8 cellular contexts compared by ENCODE assay signal in the genomic region with DNA sequence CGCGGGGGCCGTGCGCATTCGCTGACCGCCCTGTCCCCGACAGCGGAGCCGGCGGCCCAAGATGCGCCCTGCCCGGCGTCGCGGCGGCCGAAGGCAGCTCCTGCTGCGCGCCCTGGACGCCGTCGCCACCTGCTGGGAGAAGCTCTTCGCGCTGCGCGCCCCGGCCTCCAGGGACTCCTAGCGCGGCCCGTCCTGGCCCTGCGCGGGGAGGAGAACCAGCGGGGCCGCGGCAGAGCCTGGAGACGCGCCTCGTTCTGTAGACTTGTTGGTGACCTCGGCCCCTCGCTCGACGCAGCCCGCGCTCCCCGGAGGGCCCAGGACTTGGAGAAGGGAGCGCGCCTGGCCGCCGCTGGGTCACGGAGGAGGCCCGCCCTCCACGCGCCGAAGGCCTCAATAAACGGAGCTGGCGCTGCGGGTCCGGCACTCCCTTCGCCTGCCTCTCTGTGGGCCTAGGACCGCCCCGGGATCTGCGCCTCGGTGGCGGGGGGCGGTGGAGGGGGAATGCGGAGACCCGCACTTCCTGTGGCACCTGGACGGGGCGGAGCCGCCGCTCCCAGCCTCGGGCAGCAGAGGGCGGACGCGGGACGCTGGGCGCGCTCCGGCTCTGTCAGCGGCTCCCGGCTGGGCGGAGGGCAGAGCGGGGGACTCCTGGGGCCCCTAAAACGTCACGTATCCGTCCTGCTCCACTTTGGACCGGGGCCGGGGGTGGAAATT. TPM values are rescaled to one million over a fixed set of nuclear protein-coding genes. Genes with fewer than 3 reads are reported as not detected.
A peak's percentile ranks its signal among the peaks of the same experiment; 100 is the strongest.
DNase-seq lines count a peak whose midpoint lies in the region; ATAC-seq and TF ChIP-seq lines count a peak whose summit lies in the region.

No MANE protein-coding gene starts in this region.

- in situ Hi-C loops in astrocyte of the cerebellum (cut with HindIII; ENCODE audit: low sequenced_read_pairs) = no loop called here

- peak overlapping the region; percentile 89 for H2AFZ ChIP-seq in GM23338

- TF ChIP-seq CTCF in GM23338 (conservative IDR thresholded peaks at IDR 0.05; ENCODE audit: low read depth in 2 of 2) = peak; percentile 60 to 81
- peak; percentile 78 for TF ChIP-seq CTCF in astrocyte of the cerebellum (IDR thresholded peaks at IDR 0.05; ENCODE audit: low read depth, low read length, missing control alignments)

- H3K4me1 Mint-ChIP-seq in GM23338 = peaks cover 32% of the 10 kb centered on the region

- peaks cover 39% of the 10 kb centered on the region for H3K4me1 ChIP-seq in GM23338 (ENCODE audit: insufficient read depth)

- peaks cover 6% of the 10 kb centered on the region for H3K36me3 Mint-ChIP-seq in GM23338 (ENCODE audit: low read depth)

- H3K27me3 ChIP-seq in GM23338 (ENCODE audit: insufficient read depth) = peaks cover 61% of the 10 kb centered on the region

- H3K4me3 ChIP-seq in GM23338 = peak overlapping the region; percentile 79
- peak overlapping the region; percentile 31 for H3K4me3 ChIP-seq in astrocyte of the cerebellum (ENCODE audit: low read depth, low read length)

- peak overlapping the region; percentile 91 for H3K4me2 ChIP-seq in GM23338

- no peak overlapping the region for H3K27ac Mint-ChIP-seq in GM23338

- peak; percentile 69 for ATAC-seq in GM23338

- H3K36me3 ChIP-seq in GM23338 (ENCODE audit: insufficient read depth) = no peaks in the 10 kb centered on the region

- H3K9me3 Mint-ChIP-seq in GM23338 = no peaks in the 10 kb centered on the region

- no peak overlapping the region for H3K27ac ChIP-seq in GM23338 (ENCODE audit: low read depth)

- DNase-seq in ELR (ENCODE audit: low read depth) (peak; percentile 85), GM23338 (ENCODE audit: low spot score) (peak; percentile 88), MV-4-11 (lab: John Stamatoyannopoulos, UW) (peak; percentile 53), T-helper 2 cell (peak; percentile 57 to 86 (median 62)), astrocyte of the cerebellum (ENCODE audit: low read depth) (no peak), iPS-NIHi7 (ENCODE audit: extremely low spot score) (peak; percentile 92), cerebellar nuclear complex (lab: John Stamatoyannopoulos, UW) (no peak)
- peak; percentile 49 to 74 (median 71) for DNase-seq in stimulated activated CD4-positive, alpha-beta T cell treated with anti-CD3 and anti-CD28 coated beads, Interleukin-12 subunit alpha, Interleukin-12 subunit beta, amount 100 ng/mL, for 48 hours (ENCODE audit: low read depth in 2 of 3, low spot score in 1 of 3)

- H3K9me2 ChIP-seq in GM23338 (ENCODE audit: insufficient read depth) = no peaks in the 10 kb centered on the region

- H4K20me1 ChIP-seq in GM23338 (replicated peaks; ENCODE audit: insufficient read depth) = no peaks in the 10 kb centered on the region

- peaks cover 10% of the 10 kb centered on the region; the same call in 1 of the 2 replicates for H3F3A ChIP-seq in GM23338 (replicated peaks; ENCODE audit: low read depth)

- peak overlapping the region; percentile 67 for H3K4me3 Mint-ChIP-seq in GM23338

- H3K79me2 ChIP-seq in GM23338 (replicated peaks; ENCODE audit: insufficient read depth) = no peaks in the 10 kb centered on the region

- H3K27me3 Mint-ChIP-seq in GM23338 (ENCODE audit: insufficient read depth, low read depth, poor library complexity) = peaks cover 55% of the 10 kb centered on the region

TF ChIP-seq in GM23338, 12 proteins besides CTCF, POLR2A, EP300 and RAD21:
- TF ChIP-seq, protein P1, sequence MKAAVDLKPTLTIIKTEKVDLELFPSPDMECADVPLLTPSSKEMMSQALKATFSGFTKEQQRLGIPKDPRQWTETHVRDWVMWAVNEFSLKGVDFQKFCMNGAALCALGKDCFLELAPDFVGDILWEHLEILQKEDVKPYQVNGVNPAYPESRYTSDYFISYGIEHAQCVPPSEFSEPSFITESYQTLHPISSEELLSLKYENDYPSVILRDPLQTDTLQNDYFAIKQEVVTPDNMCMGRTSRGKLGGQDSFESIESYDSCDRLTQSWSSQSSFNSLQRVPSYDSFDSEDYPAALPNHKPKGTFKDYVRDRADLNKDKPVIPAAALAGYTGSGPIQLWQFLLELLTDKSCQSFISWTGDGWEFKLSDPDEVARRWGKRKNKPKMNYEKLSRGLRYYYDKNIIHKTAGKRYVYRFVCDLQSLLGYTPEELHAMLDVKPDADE (IDR thresholded peaks at IDR 0.05) = no peak
- TF ChIP-seq CREB1 (CRISPR knock-in tag; IDR thresholded peaks at IDR 0.05; ENCODE audit: low read depth) (peak; percentile 60), POLR2AphosphoS5 (IDR thresholded peaks at IDR 0.05; ENCODE audit: low read depth) (0 out of 2 replicates have a peak, but pooled peaks have one; percentile 23)

RNA-seq across cellular contexts. Expression of a gene that starts 2.8 kb away (rescaled TPM):
- total RNA-seq in GM23338 (2014; rRNA removed; shearing (Covaris generic)) = 0.73 and 0.85 TPM in 2 replicates
- polyA plus RNA-seq in GM23338 (2016; fragmentation: Nextera tagmentation; extraction: Ambion mirVana) = 0.68 and 0.82 TPM in 2 replicates

RNA-seq across cellular contexts. Expression of a gene that starts 10.7 kb away (rescaled TPM):
- 0.21 TPM in 1 of 2 replicates, not detected in the other for total RNA-seq in GM23338 (2014; rRNA removed; shearing (Covaris generic))
- not detected in 2 replicates for polyA plus RNA-seq in GM23338 (2016; fragmentation: Nextera tagmentation; extraction: Ambion mirVana)

RNA-seq across cellular contexts. Expression of a gene that starts 24.3 kb away (rescaled TPM):
- 15.0 and 21.0 TPM in 2 replicates for total RNA-seq in GM23338 (2014; rRNA removed; shearing (Covaris generic))
- polyA plus RNA-seq in GM23338 (2016; fragmentation: Nextera tagmentation; extraction: Ambion mirVana) = 54.4 and 58.9 TPM in 2 replicates

RNA-seq across cellular contexts. Expression of a gene that starts 40.6 kb away (rescaled TPM):
- 15.0 and 19.7 TPM in 2 replicates for total RNA-seq in GM23338 (2014; rRNA removed; shearing (Covaris generic))
- polyA plus RNA-seq in GM23338 (2016; fragmentation: Nextera tagmentation; extraction: Ambion mirVana) = 12.5 and 13.1 TPM in 2 replicates

RNA-seq across cellular contexts. Expression of a gene that starts 41.1 kb away (rescaled TPM):
- total RNA-seq in GM23338 (2014; rRNA removed; shearing (Covaris generic)) = 0.74 and 1.1 TPM in 2 replicates
- 0.24 and 0.27 TPM in 2 replicates for polyA plus RNA-seq in GM23338 (2016; fragmentation: Nextera tagmentation; extraction: Ambion mirVana)

Comparison
In these comparisons a context has a peak if more than half of its experiments do, and no peak if none do; other contexts are left out.
1. DNase-seq: peak in ELR (single experiment), GM23338 (single experiment), MV-4-11 (single experiment), T-helper 2 cell (5 of 5), iPS-NIHi7 (single experiment) and stimulated activated CD4-positive, alpha-beta T cell treated with anti-CD3 and anti-CD28 coated beads, Interleukin-12 subunit alpha, Interleukin-12 subunit beta, amount 100 ng/mL, for 48 hours (3 of 3); none in astrocyte of the cerebellum (single experiment) and cerebellar nuclear complex (0 of 2).